ENCODE assay signal across 8 cellular contexts in genomic region chr10:7471720-7472367, GRCh38.
A peak's percentile ranks its signal among the peaks of the same experiment; 100 is the strongest.
DNase-seq lines count a peak whose midpoint lies in the region; ATAC-seq and FAIRE-seq lines count a peak whose summit lies in the region.

No MANE protein-coding gene starts in this region.

- FAIRE-seq in small intestine (lab: Jason Lieb, UNC), result no peak

- no peaks in the 10 kb centered on the region for H3K9me3 Mint-ChIP-seq in T-cell

- CTCF ChIA-PET in T-cell (lab: Charles Lee), result interaction anchor here in 1 of 2 donors (0.9 to 1.0 kb wide), 2 partner anchors 13 to 54 kb away, joined by 3 to 4 read pairs; no protein-coding TSS in a partner anchor

- H3K27me3 Mint-ChIP-seq in T-cell, result no peaks in the 10 kb centered on the region

- DNase-seq in CD1c-positive myeloid dendritic cell (ENCODE audit: extremely low spot score) (peak; percentile 85), T-cell (peak in 2 of 34 experiments; percentile 7 to 25), small intestine (peak; percentile 13), NCI-H2171 (lab: John Stamatoyannopoulos, UW) (no peak), NCI-H2081 (lab: John Stamatoyannopoulos, UW) (no peak), NCI-H187 treated with DMSO at 0.1 percent for 48 hours (lab: John Stamatoyannopoulos, UW) (no peak)

- H3K36me3 Mint-ChIP-seq in T-cell, result no peaks in the 10 kb centered on the region

- no peaks in the 10 kb centered on the region for H3K36me3 ChIP-seq in small intestine (ENCODE audit: control insufficient read depth in 2 of 2, insufficient read depth in 2 of 2, low read length in 2 of 2)

- H3K4me1 Mint-ChIP-seq in T-cell, result peaks cover 32 to 45% (median 39%) of the 10 kb centered on the region in 3 donors

- H3K9me3 ChIP-seq in small intestine (ENCODE audit: control insufficient read depth, low read depth), result no peaks in the 10 kb centered on the region

- no peaks in the 10 kb centered on the region for H3K4me1 ChIP-seq in small intestine (ENCODE audit: control insufficient read depth in 2 of 2, insufficient read depth in 1 of 2, low read depth in 1 of 2, low read length in 1 of 2)

- ATAC-seq in GM19023 (IDR thresholded peaks at IDR 0.05; ENCODE audit: unreplicated experiment), result peak; percentile 84
- ATAC-seq in HG03039 (IDR thresholded peaks at IDR 0.05; ENCODE audit: unreplicated experiment), result peak; percentile 80
- peak; percentile 31 to 75 (median 62) for ATAC-seq in T-cell (replicated peaks in 1 of 4)

- no peaks in the 10 kb centered on the region for H3K27me3 ChIP-seq in small intestine (ENCODE audit: control insufficient read depth in 2 of 2, insufficient read depth in 2 of 2, low read length in 2 of 2)

- peak overlapping the region in 1 of 2 donors; percentile 69 for H3K27ac ChIP-seq in small intestine (ENCODE audit: low read depth in 1 of 2, low read length in 1 of 2)

- POLR2A ChIA-PET in T-cell (lab: Charles Lee), result interaction anchor here in 1 of 2 donors (0.6 kb wide), 1 partner anchor 476 kb away, joined by 3 read pairs; no protein-coding TSS in a partner anchor

- H3K27ac Mint-ChIP-seq in T-cell, result peak overlapping the region; percentile 71 to 90

- peak overlapping the region; percentile 75 to 84 (median 79) for H3K4me3 Mint-ChIP-seq in T-cell

- WGBS in small intestine, 3 donors, result 39 to 52% (median 50%) methylated on average over 9 of the region's 9 CpGs

- peak overlapping the region in 1 of 2 donors; percentile 31 for H3K4me3 ChIP-seq in small intestine (ENCODE audit: low read depth in 1 of 2, low read length in 2 of 2)

Comparison
In these comparisons a context has a peak if more than half of its experiments do, and no peak if none do; other contexts are left out.
1. DNase-seq: peak in CD1c-positive myeloid dendritic cell (single experiment) and small intestine (single experiment); none in NCI-H2171 (single experiment), NCI-H2081 (0 of 2) and NCI-H187 treated with DMSO at 0.1 percent for 48 hours (single experiment).
2. Peak in every context shown above with its lines, with median percentiles within 50 percentile points of each other: ATAC-seq.